In genomic region chr13:112447761-112448603, GRCh38 we compare ENCODE assay signal across 18 cellular contexts.
DNase-seq lines count a peak whose midpoint lies in the region; ATAC-seq and TF ChIP-seq lines count a peak whose summit lies in the region.
"Had no signal": no experiment of that assay in that cellular context is flagged by ENCODE, and none has a peak within 500 bp of the region (broad histone marks: within the 10 kb centered on the region; RNA-seq: fewer than 3 reads in every experiment).

No MANE protein-coding gene starts in this region.

- H3K27ac Mint-ChIP-seq in activated T-helper 2 cell treated with anti-CD3 and anti-CD28 coated beads, Interferon-gamma antibody, Interleukin-2, Interleukin-4, amounts not matched to agents 10 μg/mL and 5 μg/mL and 100 μg/mL, durations not matched to agents 14 hours and 24 hours and 36 hours: no peak overlapping the region
- H3K27ac Mint-ChIP-seq: activated naive CD4-positive, alpha-beta T cell treated with anti-CD3 and anti-CD28 coated beads for 36 hours; CD4-positive, alpha-beta T cell; dendritic cell treated with granulocyte-macrophage colony-stimulating factor and Interleukin-4, amounts not matched to agents 40 ng/mL and 50 ng/mL, for 4 days; HFFc6; progenitor cell of endocrine pancreas had no signal

- H3K4me1 Mint-ChIP-seq in activated T-helper 2 cell treated with anti-CD3 and anti-CD28 coated beads, Interferon-gamma antibody, Interleukin-2, Interleukin-4, amounts not matched to agents 10 μg/mL and 5 μg/mL and 100 μg/mL, durations not matched to agents 14 hours and 24 hours and 36 hours (ENCODE audit: low read depth): no peaks in the 10 kb centered on the region

- intact Hi-C loops in activated T-helper 2 cell treated with anti-CD3 and anti-CD28 coated beads, Interferon-gamma antibody, Interleukin-2, Interleukin-4, amounts not matched to agents 10 μg/mL and 5 μg/mL and 100 μg/mL, durations not matched to agents 14 hours and 24 hours and 36 hours (cut with micrococcal nuclease): no loop called here

- peak; percentile 32 for DNase-seq in ELF-1 (ENCODE audit: low read depth, low spot score)
- peak; percentile 62 for DNase-seq in H7
- peak; percentile 3 for DNase-seq in activated T-helper 2 cell treated with anti-CD3 and anti-CD28 coated beads, Interferon-gamma antibody, Interleukin-2, Interleukin-4, amounts not matched to agents 10 μg/mL and 5 μg/mL and 100 μg/mL, durations not matched to agents 14 hours and 24 hours and 36 hours (ENCODE audit: low spot score)
- peak; percentile 78 for DNase-seq in osteoblast (ENCODE audit: insufficient read length, low spot score, missing footprints)
- DNase-seq in NCI-H1436 (lab: John Stamatoyannopoulos, UW): no peak
- DNase-seq in NOMO-1 (lab: John Stamatoyannopoulos, UW; ENCODE audit: unreplicated experiment in 2 of 2): no peak
- DNase-seq: activated CD4-positive, alpha-beta T cell treated with anti-CD3 and anti-CD28 coated beads for 48 hours; activated naive CD4-positive, alpha-beta T cell treated with anti-CD3 and anti-CD28 coated beads for 36 hours; activated T-cell treated with anti-CD3 and anti-CD28 coated beads for 4 hours; CD4-positive, alpha-beta T cell; HFFc6; NCI-H1930; NCI-H446; T-helper 2 cell had no signal

- no peak overlapping the region for H3K4me3 Mint-ChIP-seq in activated T-helper 2 cell treated with anti-CD3 and anti-CD28 coated beads, Interferon-gamma antibody, Interleukin-2, Interleukin-4, amounts not matched to agents 10 μg/mL and 5 μg/mL and 100 μg/mL, durations not matched to agents 14 hours and 24 hours and 36 hours (ENCODE audit: low read depth)
- H3K4me3 Mint-ChIP-seq: activated naive CD4-positive, alpha-beta T cell treated with anti-CD3 and anti-CD28 coated beads for 36 hours; CD4-positive, alpha-beta T cell; dendritic cell treated with granulocyte-macrophage colony-stimulating factor and Interleukin-4, amounts not matched to agents 40 ng/mL and 50 ng/mL, for 4 days; HFFc6 had no signal

- TF ChIP-seq CTCF in osteoblast (IDR thresholded peaks at IDR 0.05; ENCODE audit: extremely low read depth, low read depth, low read length): no peak

- no peak overlapping the region for H3K4me3 ChIP-seq in H7 (ENCODE audit: insufficient read depth, low read depth, low read length)
- H3K4me3 ChIP-seq in osteoblast (ENCODE audit: insufficient read depth, low read length): no peak overlapping the region

- H3K79me2 ChIP-seq in osteoblast (ENCODE audit: insufficient read depth, low read length): no peaks in the 10 kb centered on the region

- H3K36me3 ChIP-seq in H7 (replicated peaks; ENCODE audit: control insufficient read depth, insufficient read depth, low read length) (no peaks in the 10 kb centered on the region), osteoblast (ENCODE audit: insufficient read depth, low read length) (no peaks in the 10 kb centered on the region)

- no peak overlapping the region for H3K27ac ChIP-seq in osteoblast (ENCODE audit: low read depth, low read length)
- H3K27ac ChIP-seq: KMS-11 had no signal

- H3K4me1 ChIP-seq in osteoblast (ENCODE audit: insufficient read depth, low read length): no peaks in the 10 kb centered on the region

- H3K36me3 Mint-ChIP-seq in activated T-helper 2 cell treated with anti-CD3 and anti-CD28 coated beads, Interferon-gamma antibody, Interleukin-2, Interleukin-4, amounts not matched to agents 10 μg/mL and 5 μg/mL and 100 μg/mL, durations not matched to agents 14 hours and 24 hours and 36 hours (ENCODE audit: low read depth): no peaks in the 10 kb centered on the region

- no peak for ATAC-seq in GM19467 (IDR thresholded peaks at IDR 0.05; ENCODE audit: unreplicated experiment)

- H3K9me3 ChIP-seq in osteoblast (ENCODE audit: low read depth, low read length): no peaks in the 10 kb centered on the region

- peaks cover 6% of the 10 kb centered on the region for H3K27me3 Mint-ChIP-seq in activated T-helper 2 cell treated with anti-CD3 and anti-CD28 coated beads, Interferon-gamma antibody, Interleukin-2, Interleukin-4, amounts not matched to agents 10 μg/mL and 5 μg/mL and 100 μg/mL, durations not matched to agents 14 hours and 24 hours and 36 hours (ENCODE audit: low read depth)

- H2AFZ ChIP-seq in osteoblast (ENCODE audit: low read length): no peak overlapping the region

- no peaks in the 10 kb centered on the region for H4K20me1 ChIP-seq in osteoblast (ENCODE audit: insufficient read depth, low read length)

- no peaks in the 10 kb centered on the region for H3K9me3 Mint-ChIP-seq in activated T-helper 2 cell treated with anti-CD3 and anti-CD28 coated beads, Interferon-gamma antibody, Interleukin-2, Interleukin-4, amounts not matched to agents 10 μg/mL and 5 μg/mL and 100 μg/mL, durations not matched to agents 14 hours and 24 hours and 36 hours
- H3K9me3 Mint-ChIP-seq: activated naive CD4-positive, alpha-beta T cell treated with anti-CD3 and anti-CD28 coated beads for 36 hours; CD4-positive, alpha-beta T cell; dendritic cell treated with granulocyte-macrophage colony-stimulating factor and Interleukin-4, amounts not matched to agents 40 ng/mL and 50 ng/mL, for 4 days; HFFc6 had no signal

- H3K27me3 ChIP-seq in H7 (ENCODE audit: control insufficient read depth, insufficient read depth, low read length): no peaks in the 10 kb centered on the region; the same call in 1 of the 2 replicates
- H3K27me3 ChIP-seq in osteoblast (ENCODE audit: insufficient read depth, low read length): peaks cover 9% of the 10 kb centered on the region

- H3K4me2 ChIP-seq in osteoblast (ENCODE audit: insufficient read depth, low read length): no peak overlapping the region
- H3K4me2 ChIP-seq: KMS-11 had no signal

Comparison
In these comparisons a context has a peak if more than half of its experiments do, and no peak if none do; other contexts are left out.
1. DNase-seq: peak in ELF-1 (single experiment), H7 (single experiment), activated T-helper 2 cell treated with anti-CD3 and anti-CD28 coated beads, Interferon-gamma antibody, Interleukin-2, Interleukin-4, amounts not matched to agents 10 μg/mL and 5 μg/mL and 100 μg/mL, durations not matched to agents 14 hours and 24 hours and 36 hours (single experiment) and osteoblast (single experiment); none in NCI-H1436 (single experiment) and NOMO-1 (0 of 2).